In genomic region chr17:82570282-82570681, GRCh38 we compare ENCODE assay signal across 19 cellular contexts.
"Had no signal": no experiment of that assay in that cellular context is flagged by ENCODE, and none has a peak within 500 bp of the region (broad histone marks: within the 10 kb centered on the region; RNA-seq: fewer than 3 reads in every experiment).

No MANE protein-coding gene starts in this region.

- H3K9me3 Mint-ChIP-seq: activated CD4-positive, alpha-beta T cell treated with anti-CD3 and anti-CD28 coated beads, Interleukin-2, amount 10 ng/mL, durations not matched to agents 7 days and 5 days; memory B cell; neural progenitor cell; stimulated activated memory B cell treated with anti-CD40 and anti-IgM and Interleukin-4, amounts not matched to agents 10 μg/mL and 1 μg/mL and 100 μg/mL, for 72 hours had no signal

- H3K9ac ChIP-seq: neural progenitor cell had no signal

- H3K27me3 ChIP-seq: dorsolateral prefrontal cortex, foreskin keratinocyte, left lung, neural progenitor cell, testis had no signal

- H2AFZ ChIP-seq: neural progenitor cell had no signal

- H3K27ac ChIP-seq: foreskin keratinocyte, left lung, neural progenitor cell, psoas muscle, testis had no signal

- H3K4me3 ChIP-seq: dorsolateral prefrontal cortex, left lung, neural progenitor cell, psoas muscle, smooth muscle cell, testis had no signal

- H3K27me3 Mint-ChIP-seq: activated CD4-positive, alpha-beta T cell treated with anti-CD3 and anti-CD28 coated beads, Interleukin-2, amount 10 ng/mL, durations not matched to agents 7 days and 5 days; activated naive CD8-positive, alpha-beta T cell; memory B cell; stimulated activated memory B cell treated with anti-CD40 and anti-IgM and Interleukin-4, amounts not matched to agents 10 μg/mL and 1 μg/mL and 100 μg/mL, for 72 hours had no signal

- FAIRE-seq: colon, keratinocyte had no signal

- H3K27ac Mint-ChIP-seq: activated CD4-positive, alpha-beta T cell treated with anti-CD3 and anti-CD28 coated beads, Interleukin-2, amount 10 ng/mL, durations not matched to agents 7 days and 5 days; activated CD8-positive, alpha-beta T cell treated with anti-CD3 and anti-CD28 coated beads, Interleukin-2, amount 10 ng/mL, durations not matched to agents 7 days and 5 days; activated naive CD8-positive, alpha-beta T cell; memory B cell; neural progenitor cell; stimulated activated memory B cell treated with anti-CD40 and anti-IgM and Interleukin-4, amounts not matched to agents 10 μg/mL and 1 μg/mL and 100 μg/mL, for 72 hours had no signal

- H3K4me2 ChIP-seq: neural progenitor cell, smooth muscle cell had no signal

- H3K4me3 Mint-ChIP-seq: activated CD4-positive, alpha-beta T cell treated with anti-CD3 and anti-CD28 coated beads, Interleukin-2, amount 10 ng/mL, durations not matched to agents 7 days and 5 days; activated CD8-positive, alpha-beta T cell treated with anti-CD3 and anti-CD28 coated beads, Interleukin-2, amount 10 ng/mL, durations not matched to agents 7 days and 5 days; activated naive CD8-positive, alpha-beta T cell; memory B cell; neural progenitor cell; stimulated activated memory B cell treated with anti-CD40 and anti-IgM and Interleukin-4, amounts not matched to agents 10 μg/mL and 1 μg/mL and 100 μg/mL, for 72 hours had no signal

- DNase-seq: activated CD4-positive, alpha-beta T cell treated with anti-CD3 and anti-CD28 coated beads, Interleukin-2, amount 10 ng/mL, durations not matched to agents 7 days and 5 days; activated CD8-positive, alpha-beta T cell treated with anti-CD3 and anti-CD28 coated beads, Interleukin-2, amount 10 ng/mL, durations not matched to agents 7 days and 5 days; dorsolateral prefrontal cortex; foreskin keratinocyte; left lung; stimulated activated CD4-positive, alpha-beta T cell treated with anti-CD3 and anti-CD28 coated beads, Interleukin-4, amount 100 ng/mL, for 24 hours; T-helper 1 cell; T-helper 9 cell; testis had no signal

- H3K4me1 ChIP-seq: foreskin keratinocyte, neural progenitor cell had no signal

- H3K36me3 Mint-ChIP-seq: activated naive CD8-positive, alpha-beta T cell had no signal

- H3K9me3 ChIP-seq: left lung, psoas muscle, testis had no signal

- ATAC-seq: activated CD8-positive, alpha-beta T cell treated with anti-CD3 and anti-CD28 coated beads, Interleukin-2, amount 10 ng/mL, durations not matched to agents 7 days and 5 days; foreskin keratinocyte; left lung; psoas muscle; sciatic nerve; SK-N-SH treated with all-trans-retinoic acid at 6 μM for 48 hours; stimulated activated memory B cell treated with anti-CD40 and anti-IgM and Interleukin-4, amounts not matched to agents 10 μg/mL and 1 μg/mL and 100 μg/mL, for 72 hours had no signal

- H3K4me1 Mint-ChIP-seq: memory B cell; neural progenitor cell; stimulated activated memory B cell treated with anti-CD40 and anti-IgM and Interleukin-4, amounts not matched to agents 10 μg/mL and 1 μg/mL and 100 μg/mL, for 72 hours had no signal
